8 cellular contexts compared by ENCODE assay signal in genomic region chr7:5420841-5421625, GRCh38. TPM values are rescaled to one million over a fixed set of nuclear protein-coding genes. Genes with fewer than 3 reads are reported as not detected.
DNase-seq lines count a peak whose midpoint lies in the region; ATAC-seq and TF ChIP-seq lines count a peak whose summit lies in the region.

No MANE protein-coding gene starts in this region.

- H3K27me3 ChIP-seq in AG04450 (ENCODE audit: control insufficient read depth, insufficient read depth, low read length), result no peaks in the 10 kb centered on the region

- H3K27me3 Mint-ChIP-seq in HFFc6 (ENCODE audit: insufficient read depth), result peaks cover 14% of the 10 kb centered on the region
- peaks cover 28 to 51% (median 47%) of the 10 kb centered on the region in 3 donors for H3K27me3 Mint-ChIP-seq in immature natural killer cell (ENCODE audit: low read depth in 3 of 3)
- peaks cover 59% of the 10 kb centered on the region for H3K27me3 Mint-ChIP-seq in stimulated activated memory B cell treated with anti-CD40 and anti-IgM and Interleukin-4, amounts not matched to agents 10 μg/mL and 1 μg/mL and 100 μg/mL, for 72 hours

- H3K4me3 Mint-ChIP-seq in HFFc6, result peak overlapping the region; percentile 92
- peak overlapping the region; percentile 74 to 84 (median 82) for H3K4me3 Mint-ChIP-seq in immature natural killer cell
- peak overlapping the region; percentile 74 for H3K4me3 Mint-ChIP-seq in stimulated activated memory B cell treated with anti-CD40 and anti-IgM and Interleukin-4, amounts not matched to agents 10 μg/mL and 1 μg/mL and 100 μg/mL, for 72 hours

- H3K4me1 Mint-ChIP-seq in HFFc6 (ENCODE audit: low read depth) (peaks cover 22% of the 10 kb centered on the region), immature natural killer cell (peaks cover 37 to 41% of the 10 kb centered on the region in 2 donors)
- H3K4me1 Mint-ChIP-seq in stimulated activated memory B cell treated with anti-CD40 and anti-IgM and Interleukin-4, amounts not matched to agents 10 μg/mL and 1 μg/mL and 100 μg/mL, for 72 hours, result peaks cover 59% of the 10 kb centered on the region

- peak overlapping the region; percentile 85 for H3K4me3 ChIP-seq in AG04450 (ENCODE audit: low read depth, low read length)

- peak; percentile 4 for ATAC-seq in stimulated activated memory B cell treated with anti-CD40 and anti-IgM and Interleukin-4, amounts not matched to agents 10 μg/mL and 1 μg/mL and 100 μg/mL, for 72 hours
- no peak for ATAC-seq in GM21390 (IDR thresholded peaks at IDR 0.05; ENCODE audit: unreplicated experiment)

- POLR2A ChIA-PET in AG04450 (lab: Yijun Ruan, JAX), result interaction anchor here (0.6 to 1.1 kb wide), 3 partner anchors 10 to 273 kb away, joined by 4 to 5 read pairs (median 4); no protein-coding TSS in a partner anchor

- peak overlapping the region; percentile 96 for H3K27ac ChIP-seq in AG04450 (ENCODE audit: low read depth, low read length)
- H3K27ac ChIP-seq in angular gyrus (ENCODE audit: low read depth, low read length), result peak overlapping the region; percentile 94

- peaks cover 4% of the 10 kb centered on the region for H3K36me3 Mint-ChIP-seq in HFFc6 (ENCODE audit: low read depth)
- peaks cover 0 to 6% (median 0%) of the 10 kb centered on the region in 3 donors for H3K36me3 Mint-ChIP-seq in immature natural killer cell
- H3K36me3 Mint-ChIP-seq in stimulated activated memory B cell treated with anti-CD40 and anti-IgM and Interleukin-4, amounts not matched to agents 10 μg/mL and 1 μg/mL and 100 μg/mL, for 72 hours, result no peaks in the 10 kb centered on the region

- no peak for DNase-seq in AG04450 (ENCODE audit: low read depth, low spot score)
- DNase-seq in HFFc6, result no peak
- peak in 1 of 3 donors; percentile 24 for DNase-seq in immature natural killer cell
- DNase-seq in amniotic stem cell (lab: John Stamatoyannopoulos, UW), result no peak
- no peak for DNase-seq in COLO829 (ENCODE audit: low spot score)

- H3K9me3 ChIP-seq in AG04450 (ENCODE audit: control insufficient read depth, insufficient read depth, low read length), result peaks cover 3% of the 10 kb centered on the region; the same call in 1 of the 2 replicates

- H3K9me3 Mint-ChIP-seq in HFFc6 (no peaks in the 10 kb centered on the region), immature natural killer cell (peaks cover 0 to 4% (median 0%) of the 10 kb centered on the region in 6 donors)
- no peaks in the 10 kb centered on the region for H3K9me3 Mint-ChIP-seq in stimulated activated memory B cell treated with anti-CD40 and anti-IgM and Interleukin-4, amounts not matched to agents 10 μg/mL and 1 μg/mL and 100 μg/mL, for 72 hours

- no peak for TF ChIP-seq CTCF in AG04450 (IDR thresholded peaks at IDR 0.05; ENCODE audit: low read depth, low read length)
- no peak for TF ChIP-seq CTCF in HFFc6 (IDR thresholded peaks at IDR 0.05)

- CTCF ChIA-PET in AG04450 (lab: Charles Lee), result no interaction called here

- H3K27ac Mint-ChIP-seq in HFFc6 (peak overlapping the region; percentile 96), immature natural killer cell (no peak overlapping the region)
- H3K27ac Mint-ChIP-seq in stimulated activated memory B cell treated with anti-CD40 and anti-IgM and Interleukin-4, amounts not matched to agents 10 μg/mL and 1 μg/mL and 100 μg/mL, for 72 hours, result peak overlapping the region; percentile 10

RNA-seq across cellular contexts. Expression of gene TNRC18, which starts 2.6 kb away (rescaled TPM):
- polyA plus RNA-seq in AG04450 (2011; rRNA removed) (13.4 and 15.6 TPM in 2 replicates), immature natural killer cell (1 to 10 TPM in 2 of 3 donors, under 1 TPM in 1; 0.42 to 4.1 (median 1.0) TPM)
- 46.9 and 47.3 TPM in 2 replicates for polyA minus RNA-seq in AG04450 (2011; rRNA and poly(A)+ RNA removed)
- total RNA-seq in HFFc6 (2021; fragmentation: NEBNext Ultra II Directional; extraction: Animal tissue kit (Norgen Biotek cat#: 25700)), result 10 to 100 TPM; 70.6 to 87.1 (median 79.9) TPM

Comparison
In these comparisons a context has a peak if more than half of its experiments do, and no peak if none do; other contexts are left out.
1. H3K27ac Mint-ChIP-seq: peak in HFFc6 (single experiment) and stimulated activated memory B cell treated with anti-CD40 and anti-IgM and Interleukin-4, amounts not matched to agents 10 μg/mL and 1 μg/mL and 100 μg/mL, for 72 hours (single experiment); none in immature natural killer cell (0 of 6).
2. Peak in every context shown above with its lines, with median percentiles within 50 percentile points of each other: H3K4me3 Mint-ChIP-seq.